Comparison of ENCODE assay signal across 15 cellular contexts in genomic region chr4:91963489-91963888, GRCh38.
DNase-seq lines count a peak whose midpoint lies in the region; ATAC-seq and TF ChIP-seq lines count a peak whose summit lies in the region.
"Had no signal": no experiment of that assay in that cellular context is flagged by ENCODE, and none has a peak within 500 bp of the region (broad histone marks: within the 10 kb centered on the region; RNA-seq: fewer than 3 reads in every experiment).

No MANE protein-coding gene starts in this region.

- CTCF ChIA-PET in CD8-positive, alpha-beta T cell (lab: Charles Lee): no interaction called here

- no peaks in the 10 kb centered on the region for H3K36me3 Mint-ChIP-seq in CD8-positive, alpha-beta T cell
- H3K36me3 Mint-ChIP-seq: immature natural killer cell had no signal

- no peak overlapping the region for H3K27ac Mint-ChIP-seq in CD8-positive, alpha-beta T cell
- H3K27ac Mint-ChIP-seq: activated B cell treated with CpG ODN at 0.5 μM for 24 hours, immature natural killer cell had no signal

- no peak overlapping the region for H3K4me3 Mint-ChIP-seq in CD8-positive, alpha-beta T cell
- H3K4me3 Mint-ChIP-seq: activated B cell treated with CpG ODN at 0.5 μM for 24 hours, immature natural killer cell had no signal

- no peak overlapping the region for H3K4me3 ChIP-seq in CD8-positive, alpha-beta T cell (ENCODE audit: low read depth, low read length)
- H3K4me3 ChIP-seq: right lobe of liver had no signal

- POLR2A ChIA-PET in CD8-positive, alpha-beta T cell (lab: Charles Lee): no interaction called here

- peaks cover 2% of the 10 kb centered on the region for H3K9me3 Mint-ChIP-seq in CD8-positive, alpha-beta T cell

- no peak for TF ChIP-seq CTCF in foreskin keratinocyte (conservative IDR thresholded peaks at IDR 0.05)
- TF ChIP-seq CTCF in CD8-positive, alpha-beta T cell (IDR thresholded peaks at IDR 0.05): no peak

- DNase-seq in LHCN-M2 (ENCODE audit: low read depth) (peak; percentile 75), astrocyte of the hippocampus (ENCODE audit: low read depth, low spot score) (peak; percentile 4), foreskin keratinocyte (peak; percentile 54 to 81)
- DNase-seq in CD8-positive, alpha-beta T cell: no peak
- DNase-seq: activated B cell treated with CpG ODN at 0.5 μM for 24 hours, brain microvascular endothelial cell, DMS79, immature natural killer cell, NCI-H2029 treated with DMSO at 0.1 percent for 48 hours, right lobe of liver had no signal

- intact Hi-C loops in CD8-positive, alpha-beta T cell (cut with DNase I, micrococcal nuclease): no loop called here

- H3K27ac ChIP-seq in foreskin keratinocyte: no peak overlapping the region
- H3K27ac ChIP-seq in CD8-positive, alpha-beta T cell (ENCODE audit: low read depth, low read length): no peak overlapping the region
- H3K27ac ChIP-seq: brain microvascular endothelial cell, C4-2B, right lobe of liver had no signal

- no peaks in the 10 kb centered on the region for H3K4me1 Mint-ChIP-seq in CD8-positive, alpha-beta T cell (ENCODE audit: low read depth)
- H3K4me1 Mint-ChIP-seq: activated B cell treated with CpG ODN at 0.5 μM for 24 hours, immature natural killer cell had no signal

- H3K27me3 ChIP-seq in foreskin keratinocyte: no peaks in the 10 kb centered on the region
- no peaks in the 10 kb centered on the region for H3K27me3 ChIP-seq in CD8-positive, alpha-beta T cell (ENCODE audit: insufficient read depth, low read length)
- H3K27me3 ChIP-seq: brain microvascular endothelial cell, right lobe of liver had no signal

- ATAC-seq in foreskin keratinocyte (peak; percentile 93), HG03097 (IDR thresholded peaks at IDR 0.05; ENCODE audit: low FRiP score, unreplicated experiment) (no peak), HG02884 (IDR thresholded peaks at IDR 0.05; ENCODE audit: unreplicated experiment) (no peak), GM19328 (IDR thresholded peaks at IDR 0.05; ENCODE audit: unreplicated experiment) (no peak)
- no peak for ATAC-seq in CD8-positive, alpha-beta T cell
- ATAC-seq: Panc1, right lobe of liver had no signal

- no peaks in the 10 kb centered on the region for H3K27me3 Mint-ChIP-seq in CD8-positive, alpha-beta T cell (ENCODE audit: low read depth)
- H3K27me3 Mint-ChIP-seq: activated B cell treated with CpG ODN at 0.5 μM for 24 hours had no signal

- H3K36me3 ChIP-seq in CD8-positive, alpha-beta T cell (ENCODE audit: insufficient read depth, low read length): no peaks in the 10 kb centered on the region
- H3K36me3 ChIP-seq: brain microvascular endothelial cell, right lobe of liver had no signal

- H3K9me3 ChIP-seq in CD8-positive, alpha-beta T cell (ENCODE audit: low read length): no peaks in the 10 kb centered on the region
- H3K9me3 ChIP-seq: right lobe of liver had no signal

- H3K4me1 ChIP-seq in foreskin keratinocyte: peaks cover 12% of the 10 kb centered on the region
- no peaks in the 10 kb centered on the region for H3K4me1 ChIP-seq in CD8-positive, alpha-beta T cell (ENCODE audit: insufficient read depth, low read length)
- H3K4me1 ChIP-seq: right lobe of liver had no signal

Comparison
In these comparisons a context has a peak if more than half of its experiments do, and no peak if none do; other contexts are left out.
1. DNase-seq: peak in LHCN-M2 (single experiment), astrocyte of the hippocampus (single experiment) and foreskin keratinocyte (2 of 2); none in CD8-positive, alpha-beta T cell (0 of 7).